1 cellular context compared by ENCODE assay signal in the genomic region with DNA sequence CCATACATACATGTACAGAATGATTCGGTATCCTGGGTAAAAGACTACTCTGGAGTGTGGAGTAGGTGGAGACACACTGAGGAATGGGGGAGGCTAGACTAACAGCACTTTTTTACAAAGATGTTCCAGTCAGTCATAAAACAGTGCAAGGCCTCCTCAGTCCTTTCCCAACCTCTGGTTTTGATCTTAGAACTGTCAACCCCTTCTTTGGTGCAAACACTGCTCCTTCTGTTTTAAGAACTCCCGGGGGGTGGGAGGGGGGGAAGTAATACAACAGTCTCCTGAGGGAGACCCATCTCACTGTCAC.
TF ChIP-seq lines count a peak whose summit lies in the region.

No MANE protein-coding gene starts in this region.

TF ChIP-seq in H1, 55 proteins besides CTCF, POLR2A, EP300 and RAD21:
- TF ChIP-seq CBX5 (IDR thresholded peaks at IDR 0.05; ENCODE audit: low read depth, low read length) (no peak), SUZ12 (IDR thresholded peaks at IDR 0.05; ENCODE audit: low read length) (no peak), EZH2 (IDR thresholded peaks at IDR 0.05; ENCODE audit: low read depth, low read length, severe bottlenecking) (no peak), TCF12 (IDR thresholded peaks at IDR 0.05; ENCODE audit: low read depth, low read length) (no peak), KDM1A (IDR thresholded peaks at IDR 0.05; ENCODE audit: borderline replicate concordance, low read length) (no peak)
